In the genomic region with DNA sequence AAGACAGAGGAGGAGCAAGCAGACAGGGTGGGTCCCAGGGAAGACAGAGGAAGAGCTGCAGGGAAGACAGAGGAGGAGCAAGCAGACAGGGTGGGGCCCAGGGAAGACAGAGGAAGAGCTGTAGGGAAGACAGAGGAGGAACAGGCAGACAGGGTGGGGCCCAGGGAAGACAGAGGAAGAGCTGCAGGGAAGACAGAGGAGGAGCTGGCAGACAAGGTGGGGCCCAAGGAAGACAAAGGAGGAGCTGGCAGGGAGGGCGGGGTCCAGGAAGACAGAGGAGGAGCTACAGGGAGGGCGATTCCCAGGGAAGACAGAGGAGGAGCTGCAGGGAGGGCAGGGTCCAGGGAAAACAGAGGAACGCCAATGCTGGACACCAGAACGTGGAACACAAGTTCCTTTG, we compare ENCODE assay signal across 1 cellular context.
TF ChIP-seq lines count a peak whose summit lies in the region.

No MANE protein-coding gene starts in this region.

TF ChIP-seq in HepG2, 621 proteins besides CTCF, POLR2A, EP300 and RAD21 (continued from another document):
- TF ChIP-seq ZNF766 (CRISPR knock-in tag; IDR thresholded peaks at IDR 0.05; ENCODE audit: borderline replicate concordance) (no peak), SIN3A (IDR thresholded peaks at IDR 0.05; ENCODE audit: borderline replicate concordance, low read depth, low read length) (no peak), PAX8 (CRISPR knock-in tag; IDR thresholded peaks at IDR 0.05; ENCODE audit: borderline replicate concordance) (no peak), ZC3H4 (CRISPR knock-in tag; IDR thresholded peaks at IDR 0.05; ENCODE audit: borderline replicate concordance) (no peak), ZNF552 (CRISPR knock-in tag; IDR thresholded peaks at IDR 0.05; ENCODE audit: borderline replicate concordance) (no peak), ATAD3A (CRISPR knock-in tag; IDR thresholded peaks at IDR 0.05) (no peak)
- TF ChIP-seq, protein P1, sequence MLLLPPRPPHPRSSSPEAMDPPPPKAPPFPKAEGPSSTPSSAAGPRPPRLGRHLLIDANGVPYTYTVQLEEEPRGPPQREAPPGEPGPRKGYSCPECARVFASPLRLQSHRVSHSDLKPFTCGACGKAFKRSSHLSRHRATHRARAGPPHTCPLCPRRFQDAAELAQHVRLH (CRISPR knock-in tag; IDR thresholded peaks at IDR 0.05; ENCODE audit: borderline replicate concordance, low read depth): no peak
- TF ChIP-seq, protein P2, sequence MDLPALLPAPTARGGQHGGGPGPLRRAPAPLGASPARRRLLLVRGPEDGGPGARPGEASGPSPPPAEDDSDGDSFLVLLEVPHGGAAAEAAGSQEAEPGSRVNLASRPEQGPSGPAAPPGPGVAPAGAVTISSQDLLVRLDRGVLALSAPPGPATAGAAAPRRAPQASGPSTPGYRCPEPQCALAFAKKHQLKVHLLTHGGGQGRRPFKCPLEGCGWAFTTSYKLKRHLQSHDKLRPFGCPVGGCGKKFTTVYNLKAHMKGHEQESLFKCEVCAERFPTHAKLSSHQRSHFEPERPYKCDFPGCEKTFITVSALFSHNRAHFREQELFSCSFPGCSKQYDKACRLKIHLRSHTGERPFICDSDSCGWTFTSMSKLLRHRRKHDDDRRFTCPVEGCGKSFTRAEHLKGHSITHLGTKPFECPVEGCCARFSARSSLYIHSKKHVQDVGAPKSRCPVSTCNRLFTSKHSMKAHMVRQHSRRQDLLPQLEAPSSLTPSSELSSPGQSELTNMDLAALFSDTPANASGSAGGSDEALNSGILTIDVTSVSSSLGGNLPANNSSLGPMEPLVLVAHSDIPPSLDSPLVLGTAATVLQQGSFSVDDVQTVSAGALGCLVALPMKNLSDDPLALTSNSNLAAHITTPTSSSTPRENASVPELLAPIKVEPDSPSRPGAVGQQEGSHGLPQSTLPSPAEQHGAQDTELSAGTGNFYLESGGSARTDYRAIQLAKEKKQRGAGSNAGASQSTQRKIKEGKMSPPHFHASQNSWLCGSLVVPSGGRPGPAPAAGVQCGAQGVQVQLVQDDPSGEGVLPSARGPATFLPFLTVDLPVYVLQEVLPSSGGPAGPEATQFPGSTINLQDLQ (CRISPR knock-in tag; IDR thresholded peaks at IDR 0.05): no peak
